18 cellular contexts compared by ENCODE assay signal in genomic region chr4:11495818-11496217, GRCh38.
A peak's percentile ranks its signal among the peaks of the same experiment; 100 is the strongest.
DNase-seq lines count a peak whose midpoint lies in the region; ATAC-seq and TF ChIP-seq lines count a peak whose summit lies in the region.
"Had no signal": no experiment of that assay in that cellular context is flagged by ENCODE, and none has a peak within 500 bp of the region (broad histone marks: within the 10 kb centered on the region; RNA-seq: fewer than 3 reads in every experiment).

No MANE protein-coding gene starts in this region.

- no peaks in the 10 kb centered on the region for H3K27me3 ChIP-seq in RWPE2 (ENCODE audit: insufficient read depth, poor library complexity, severe bottlenecking)
- no peaks in the 10 kb centered on the region for H3K27me3 ChIP-seq in foreskin keratinocyte

- H3K4me3 ChIP-seq in RWPE2 (ENCODE audit: severe bottlenecking) = no peak overlapping the region

- ATAC-seq in RWPE2 (ENCODE audit: low read depth) (no peak), foreskin keratinocyte (no peak), GM18873 (IDR thresholded peaks at IDR 0.05; ENCODE audit: low FRiP score, unreplicated experiment) (no peak)
- ATAC-seq: Right ventricle myocardium inferior had no signal

- DNase-seq in SKM-1 treated with dmso at 0.1 percent for 144 hours (lab: John Stamatoyannopoulos, UW; ENCODE audit: unreplicated experiment) (peak; percentile 35), SKM-1 (lab: John Stamatoyannopoulos, UW; ENCODE audit: unreplicated experiment) (no peak), RWPE2 (ENCODE audit: low spot score) (no peak), foreskin keratinocyte (no peak), NCI-H1092 treated with DMSO at 0.1 percent for 48 hours (lab: John Stamatoyannopoulos, UW) (no peak)
- DNase-seq in activated naive CD4-positive, alpha-beta T cell treated with Interleukin-2 at 50 U/mL for 16 hours = no peak
- DNase-seq: AML-193, EL, GF-D8, Karpas-422, NCI-H1105, NCI-H146, NCI-H2029, NCI-H2227 treated with DMSO at 0.1 percent for 48 hours, NCI-H510A had no signal

- H3K36me3 ChIP-seq in RWPE2 (ENCODE audit: low read depth) = no peaks in the 10 kb centered on the region

- TF ChIP-seq CTCF in RWPE2 (IDR thresholded peaks at IDR 0.05; ENCODE audit: poor library complexity, severe bottlenecking) (no peak), foreskin keratinocyte (conservative IDR thresholded peaks at IDR 0.05) (no peak)

- H3K9me3 ChIP-seq in RWPE2 (ENCODE audit: severe bottlenecking) = no peaks in the 10 kb centered on the region

- H3K4me1 ChIP-seq in RWPE2 (ENCODE audit: insufficient read depth, poor library complexity, severe bottlenecking) (peaks cover 32% of the 10 kb centered on the region), foreskin keratinocyte (peaks cover 37% of the 10 kb centered on the region)

- peak overlapping the region; percentile 87 for H3K27ac ChIP-seq in RWPE2 (ENCODE audit: poor library complexity, severe bottlenecking)
- peak overlapping the region; percentile 92 for H3K27ac ChIP-seq in foreskin keratinocyte
- H3K27ac ChIP-seq: C4-2B had no signal
